Comparison of ENCODE assay signal across 8 cellular contexts in the genomic region with DNA sequence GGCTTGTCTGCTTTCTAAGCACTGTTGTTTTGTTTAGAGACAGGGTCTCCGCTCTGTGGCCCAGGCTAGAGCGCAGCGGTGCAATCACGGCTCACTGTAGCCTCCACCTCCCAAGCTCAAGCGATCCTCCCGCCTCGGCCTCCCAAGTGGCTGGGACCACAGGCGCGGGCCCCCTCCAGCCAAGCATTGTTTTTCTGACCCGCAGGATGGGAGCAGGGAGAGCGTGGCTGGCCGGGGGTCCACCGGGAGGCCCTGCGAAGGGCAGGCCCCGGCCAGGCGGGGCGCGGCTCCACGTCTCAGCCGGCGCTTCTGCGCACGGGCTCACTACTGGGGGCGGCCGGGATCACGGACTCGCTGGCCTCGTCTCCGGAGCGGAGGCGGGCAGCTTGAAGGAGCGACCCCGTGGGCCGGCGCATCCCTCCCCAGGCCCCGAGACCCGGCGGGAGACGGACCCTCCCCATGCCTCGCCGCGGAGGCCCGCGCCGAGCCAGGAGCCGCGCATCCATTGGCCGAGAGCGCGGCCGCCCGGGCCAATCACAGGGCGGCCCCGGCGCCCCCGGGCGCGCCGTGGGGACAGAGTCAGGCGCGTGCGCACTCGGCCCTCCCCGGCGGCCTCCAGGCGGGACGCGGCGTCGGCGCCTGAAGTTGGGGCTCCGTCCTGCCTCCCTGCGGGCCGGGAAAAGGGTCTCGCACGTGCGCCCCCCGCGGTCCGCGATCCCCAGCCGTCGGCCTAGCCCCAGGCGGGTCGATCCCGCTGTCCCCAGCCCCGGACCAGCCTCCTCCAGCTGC. TPM values are rescaled to one million over a fixed set of nuclear protein-coding genes. Genes with fewer than 3 reads are reported as not detected.
DNase-seq lines count a peak whose midpoint lies in the region; ATAC-seq lines count a peak whose summit lies in the region.

No MANE protein-coding gene starts in this region.

- ATAC-seq in aorta (ENCODE audit: low FRiP score) = peak; percentile 83

- intact Hi-C loops in aorta (cut with DNase I) = no loop called here

- DNase-seq in NCI-H187 (lab: John Stamatoyannopoulos, UW) (peak; percentile 39 to 79), NCI-H187 treated with DMSO at 0.1 percent for 48 hours (lab: John Stamatoyannopoulos, UW) (no peak), LoVo (ENCODE audit: low spot score) (peak; percentile 86), T-helper 1 cell (peak; percentile 53 to 79 (median 68)), hepatic stellate cell (ENCODE audit: low spot score) (peak; percentile 99), aorta (peak; percentile 88 to 94)

- H3K4me3 ChIP-seq in rectal smooth muscle tissue (ENCODE audit: low read length) (peak overlapping the region; percentile 73), aorta (ENCODE audit: low read length in 2 of 2) (peak overlapping the region; percentile 51 to 80)

- 6 to 9% methylated on average over 75 to 87 of the region's 87 CpGs for WGBS in aorta, 2 donors

- H3K27ac ChIP-seq in angular gyrus (ENCODE audit: low read depth, low read length) (peak overlapping the region; percentile 40), rectal smooth muscle tissue (ENCODE audit: low read depth, low read length) (peak overlapping the region; percentile 86), aorta (ENCODE audit: low read depth in 1 of 2, low read length in 2 of 2) (peak overlapping the region in 1 of 2 donors; percentile 65)

- H3K4me1 ChIP-seq in rectal smooth muscle tissue (ENCODE audit: control insufficient read depth, insufficient read depth, low read length) (peaks cover 2% of the 10 kb centered on the region), aorta (ENCODE audit: control insufficient read depth in 1 of 2, insufficient read depth in 2 of 2, low read length in 2 of 2) (no peaks in the 10 kb centered on the region)

- H3K9ac ChIP-seq in rectal smooth muscle tissue (ENCODE audit: low read length) = peak overlapping the region; percentile 75

- H3K27me3 ChIP-seq in rectal smooth muscle tissue (ENCODE audit: control insufficient read depth, insufficient read depth, low read length) (no peaks in the 10 kb centered on the region), aorta (ENCODE audit: control insufficient read depth in 1 of 2, insufficient read depth in 2 of 2, low read length in 1 of 2) (peaks cover 0 to 2% of the 10 kb centered on the region in 2 donors)

- H3K36me3 ChIP-seq in rectal smooth muscle tissue (ENCODE audit: control insufficient read depth, insufficient read depth, low read length) (no peaks in the 10 kb centered on the region), aorta (ENCODE audit: control insufficient read depth in 1 of 2, insufficient read depth in 2 of 2, low read length in 1 of 2) (no peaks in the 10 kb centered on the region)

- no peaks in the 10 kb centered on the region for H3K9me3 ChIP-seq in aorta (ENCODE audit: control insufficient read depth, low read length)

RNA-seq across cellular contexts. Expression of a gene that starts 24.9 kb away (rescaled TPM):
- total RNA-seq in aorta = 1,000 to 10,000 TPM; 2,309 to 2,547 TPM
- 1,000 to 10,000 TPM; 1,438 to 2,310 TPM for polyA plus RNA-seq in aorta

RNA-seq across cellular contexts. Expression of a gene that starts 40.5 kb away (rescaled TPM):
- 1 to 10 TPM; 3.0 to 3.1 TPM for total RNA-seq in aorta
- 1 to 10 TPM; 1.0 to 1.3 TPM for polyA plus RNA-seq in aorta
